1 cellular context compared by ENCODE assay signal in the genomic region with DNA sequence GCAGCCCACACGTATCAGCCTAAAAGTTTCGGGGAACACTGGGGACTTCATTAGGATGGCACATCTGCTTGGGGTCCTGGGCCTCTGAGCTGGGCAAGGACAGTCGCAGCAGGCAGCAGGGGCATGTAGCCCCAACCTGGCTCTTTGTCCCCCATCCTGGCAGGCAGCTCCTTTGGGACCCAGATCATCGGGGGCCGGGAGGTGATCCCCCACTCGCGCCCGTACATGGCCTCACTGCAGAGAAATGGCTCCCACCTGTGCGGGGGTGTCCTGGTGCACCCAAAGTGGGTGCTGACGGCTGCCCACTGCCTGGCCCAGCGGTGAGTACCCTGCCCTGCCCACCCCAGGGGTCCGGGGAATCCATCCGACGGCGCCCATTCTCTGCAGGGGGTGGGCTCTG.
TF ChIP-seq lines count a peak whose summit lies in the region.

No MANE protein-coding gene starts in this region.

TF ChIP-seq in HCT116, 20 proteins besides CTCF, POLR2A, EP300 and RAD21:
- no peak for TF ChIP-seq YY1 (IDR thresholded peaks at IDR 0.05; ENCODE audit: extremely low read depth, insufficient replicate concordance, low read depth, low read length)
- no peak for TF ChIP-seq CBX3 (IDR thresholded peaks at IDR 0.05; ENCODE audit: low read depth)
- TF ChIP-seq FOSL1 (IDR thresholded peaks at IDR 0.05; ENCODE audit: low read depth) = no peak
